In the genomic region with DNA sequence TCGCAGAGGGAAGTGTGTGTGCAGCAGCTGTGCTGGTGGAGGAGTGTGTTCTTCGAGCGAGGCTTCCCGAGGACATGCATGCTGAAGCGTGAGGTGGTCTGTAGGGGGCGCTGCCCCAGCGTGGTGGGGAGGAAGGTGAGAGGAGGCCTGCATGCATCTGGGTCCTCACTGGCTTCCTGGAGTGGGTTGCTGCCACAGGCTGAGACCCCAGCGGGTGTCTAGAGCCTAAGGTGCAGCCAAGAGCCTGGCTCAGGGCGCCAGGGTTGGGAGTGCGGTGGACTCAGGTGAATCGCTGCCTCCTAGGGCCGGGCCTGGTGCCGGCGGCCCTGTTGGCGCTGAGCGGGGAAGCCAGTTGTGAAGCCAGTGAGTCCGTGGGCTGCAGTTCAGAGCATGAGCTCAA, we compare ENCODE assay signal across 9 cellular contexts. TPM values are rescaled to one million over a fixed set of nuclear protein-coding genes. Genes with fewer than 3 reads are reported as not detected.
DNase-seq lines count a peak whose midpoint lies in the region; ATAC-seq, FAIRE-seq and TF ChIP-seq lines count a peak whose summit lies in the region.
"Had no signal": no experiment of that assay in that cellular context is flagged by ENCODE, and none has a peak within 500 bp of the region (broad histone marks: within the 10 kb centered on the region; RNA-seq: fewer than 3 reads in every experiment).

No MANE protein-coding gene starts in this region.

- intact Hi-C loops in GM12878 (cut with micrococcal nuclease; ENCODE audit: unreplicated experiment) = no loop called here

- DNase-seq in stimulated activated CD4-positive, alpha-beta T cell treated with anti-CD3 and anti-CD28 coated beads, Interleukin-15, amount 100 ng/mL, for 24 hours = peak; percentile 46
- DNase-seq in stimulated activated CD4-positive, alpha-beta T cell treated with anti-CD3 and anti-CD28 coated beads, Interleukin-4, amount 100 ng/mL, for 24 hours = no peak
- DNase-seq in GM12878 (ENCODE audit: low read depth, low spot score) = no peak
- no peak for DNase-seq in type B pancreatic cell (ENCODE audit: extremely low spot score, unreplicated experiment)
- DNase-seq in NK-92 (lab: John Stamatoyannopoulos, UW; ENCODE audit: unreplicated experiment) = no peak
- no peak for DNase-seq in C1 segment of cervical spinal cord (lab: John Stamatoyannopoulos, UW)
- DNase-seq: gastrocnemius medialis, NCI-H2171, right lobe of liver had no signal

- 84% methylated on average over 17 of the region's 17 CpGs for WGBS in GM12878 (ENCODE audit: insufficient coverage, insufficient replicate concordance, low lambda C conversion rate, missing lambda C conversion rate)

- SMC1A ChIA-PET in GM12878 (lab: Charles Lee; ENCODE audit: uncharacterized antibody, unreplicated experiment) = interaction anchor here (1.0 kb wide), 1 partner anchor 165 kb away, joined by 3 read pairs; no protein-coding TSS in a partner anchor

- H3K4me2 ChIP-seq in GM12878 (ENCODE audit: control insufficient read depth, insufficient read depth) = no peak overlapping the region

- H3K9me3 ChIP-seq in GM12878 (replicated peaks; ENCODE audit: control insufficient read depth, insufficient read depth, low read length) = no peaks in the 10 kb centered on the region
- H3K9me3 ChIP-seq: gastrocnemius medialis, right lobe of liver had no signal

- in situ Hi-C loops in GM12878 (cut with MboI) = loop anchor here (25.0 kb wide), 1 partner anchor 460 kb away; the partner anchor contains the start of genes COX6A2 and ZNF843

- H3K36me3 ChIP-seq in GM12878 (ENCODE audit: control insufficient read depth in 2 of 2, insufficient read depth in 2 of 2, low read length in 1 of 2) = peaks cover 15 to 31% of the 10 kb centered on the region in 2 experiments; a peak in 3 of 4 replicates

- TF ChIP-seq CTCF in GM12878 (IDR thresholded peaks at IDR 0.05 in 2 of 3, conservative IDR thresholded peaks at IDR 0.05 in 1 of 3; ENCODE audit: control insufficient read depth in 2 of 3, extremely low read depth in 1 of 3, insufficient read depth in 1 of 3, low read depth in 3 of 3, low read length in 3 of 3) = peak; percentile 9 to 37 (median 32); a peak in 4 of 6 replicates
- peak; percentile 53 for TF ChIP-seq CTCF in type B pancreatic cell (conservative IDR thresholded peaks at IDR 0.05)

- no peaks in the 10 kb centered on the region for H3K27me3 Mint-ChIP-seq in type B pancreatic cell

- H3K4me1 Mint-ChIP-seq in type B pancreatic cell (ENCODE audit: unreplicated experiment) = no peaks in the 10 kb centered on the region

- H3K27me3 ChIP-seq in GM12878 (replicated peaks in 1 of 2; ENCODE audit: control insufficient read depth in 2 of 2, insufficient read depth in 2 of 2, low read length in 1 of 2) = no peaks in the 10 kb centered on the region
- H3K27me3 ChIP-seq: gastrocnemius medialis, right lobe of liver had no signal

- H3K9me3 Mint-ChIP-seq in type B pancreatic cell = no peaks in the 10 kb centered on the region

- H2AFZ ChIP-seq in GM12878 (ENCODE audit: control insufficient read depth, low read depth, low read length) = no peak overlapping the region

- no peak overlapping the region for H3K9ac ChIP-seq in GM12878 (ENCODE audit: control insufficient read depth, insufficient read depth, low read length)

- H3K4me3 ChIP-seq in GM12878 = no peak overlapping the region
- H3K4me3 ChIP-seq: gastrocnemius medialis, right lobe of liver had no signal

- POLR2A ChIA-PET in GM12878 (lab: Charles Lee) = no interaction called here

- no peaks in the 10 kb centered on the region for H3K4me1 ChIP-seq in GM12878 (ENCODE audit: control insufficient read depth, insufficient read depth, low read length)
- H3K4me1 ChIP-seq: gastrocnemius medialis, right lobe of liver had no signal

- TF ChIP-seq RAD21 in GM12878 (IDR thresholded peaks at IDR 0.05; ENCODE audit: insufficient read depth, low read depth, low read length) = no peak

- no peaks in the 10 kb centered on the region for H4K20me1 ChIP-seq in GM12878 (ENCODE audit: control insufficient read depth, insufficient read depth)

- peaks cover 21% of the 10 kb centered on the region for H3K36me3 Mint-ChIP-seq in type B pancreatic cell

- 0 out of 3 replicates have a peak, but pooled peaks have one; percentile 29 for ATAC-seq in GM12878
- ATAC-seq: gastrocnemius medialis had no signal

- FAIRE-seq in GM12878 (lab: Jason Lieb, UNC) = no peak

- H3K79me2 ChIP-seq in GM12878 (ENCODE audit: control insufficient read depth, insufficient read depth, low read length) = no peaks in the 10 kb centered on the region

- RAD21 ChIA-PET in GM12878 (lab: Charles Lee; ENCODE audit: unreplicated experiment) = no interaction called here

- CTCF ChIA-PET in GM12878 (lab: Yijun Ruan, JAX) = interaction anchor here (1.2 kb wide), 1 partner anchor 165 kb away, joined by 4 read pairs; no protein-coding TSS in a partner anchor

- H3K4me3 Mint-ChIP-seq in type B pancreatic cell = no peak overlapping the region

- H3K27ac ChIP-seq in GM12878 (ENCODE audit: control insufficient read depth, insufficient read depth) = no peak overlapping the region
- H3K27ac ChIP-seq: gastrocnemius medialis, right lobe of liver had no signal

- no TSS peak for BruUV-seq in GM12878 (replicated peaks; lab: Mats Ljungman, UMichigan)

- TF ChIP-seq POLR2A in GM12878 (IDR thresholded peaks at IDR 0.05; ENCODE audit: low read depth, low read length) = no peak

- no peak for TF ChIP-seq EP300 in GM12878 (IDR thresholded peaks at IDR 0.05; ENCODE audit: borderline replicate concordance in 1 of 2, control insufficient read depth in 1 of 2, low read depth in 2 of 2, low read length in 2 of 2)

- H3K27ac Mint-ChIP-seq in type B pancreatic cell = no peak overlapping the region

RNA-seq across cellular contexts. Expression of gene HSD3B7, which starts 7.5 kb away (rescaled TPM):
- total RNA-seq in GM12878 (2013; cell fraction: nucleolus; rRNA removed) = 1.9 and 2.2 TPM in 2 replicates
- total RNA-seq in GM12878 (2014; rRNA removed) = 1.0 and 1.3 TPM in 2 replicates
- total RNA-seq in GM12878 (2014; rRNA removed; fragmentation: Illumina TruSeq; extraction: Trizol) = 0.18 and 0.32 TPM in 2 replicates
- 1.1 and 1.3 TPM in 2 replicates for total RNA-seq in GM12878 (2021)
- polyA plus RNA-seq in GM12878 (2011; ENCODE audit: low read depth) = 0.16 TPM
- 0.27 and 0.65 TPM in 2 replicates for polyA plus RNA-seq in GM12878 (2011; rRNA removed)
- polyA plus RNA-seq in GM12878 (2011; cell fraction: cytosol; rRNA removed) = 1.3 and 1.9 TPM in 2 replicates
- polyA plus RNA-seq in GM12878 (2011; cell fraction: nucleus; rRNA removed) = 4.5 and 6.1 TPM in 2 replicates
- polyA plus RNA-seq in GM12878 (2012) = 0.37 and 0.42 TPM in 2 replicates
- 0.17 and 0.48 TPM in 2 replicates for polyA plus RNA-seq in GM12878 (2014; fragmentation: Illumina TruSeq; extraction: Trizol)
- polyA plus RNA-seq in GM12878 (2014; fragmentation: Nextera tagmentation; extraction: Ambion mirVana) = under 1 TPM; 0.18 to 0.40 TPM
- polyA plus RNA-seq in GM12878 (2014; rRNA removed) = 1.5 and 1.8 TPM in 2 replicates
- polyA plus RNA-seq in GM12878 (2016; fragmentation: Nextera tagmentation; extraction: Ambion mirVana) = under 1 TPM in 1 of 2 experiments, not detected in 1; 0.46 TPM
- polyA minus RNA-seq in GM12878 (2011; rRNA and poly(A)+ RNA removed) = 0.46 TPM in 1 of 2 replicates, not detected in the other
- not detected in 2 replicates for polyA minus RNA-seq in GM12878 (2011; cell fraction: cytosol; rRNA and poly(A)+ RNA removed)
- 0.60 and 1.4 TPM in 2 replicates for polyA minus RNA-seq in GM12878 (2011; cell fraction: nucleus; rRNA and poly(A)+ RNA removed)
- total RNA-seq in type B pancreatic cell (ENCODE audit: low replicate concordance) = 5.8 and 6.9 TPM in 2 replicates

RNA-seq across cellular contexts. Expression of gene SETD1A, which starts 19.9 kb away (rescaled TPM):
- 9.8 and 13.3 TPM in 2 replicates for total RNA-seq in GM12878 (2013; cell fraction: nucleolus; rRNA removed)
- 1.7 and 3.6 TPM in 2 replicates for total RNA-seq in GM12878 (2014; rRNA removed)
- total RNA-seq in GM12878 (2014; rRNA removed; fragmentation: Illumina TruSeq; extraction: Trizol) = 2.0 and 2.1 TPM in 2 replicates
- total RNA-seq in GM12878 (2021) = 20.6 and 25.9 TPM in 2 replicates
- 7.8 TPM for polyA plus RNA-seq in GM12878 (2011; ENCODE audit: low read depth)
- 0.37 and 1.5 TPM in 2 replicates for polyA plus RNA-seq in GM12878 (2011; rRNA removed)
- 1.5 and 1.6 TPM in 2 replicates for polyA plus RNA-seq in GM12878 (2011; cell fraction: cytosol; rRNA removed)
- polyA plus RNA-seq in GM12878 (2011; cell fraction: nucleus; rRNA removed) = 9.6 and 18.4 TPM in 2 replicates
- 9.9 and 23.0 TPM in 2 replicates for polyA plus RNA-seq in GM12878 (2012)
- polyA plus RNA-seq in GM12878 (2014; fragmentation: Illumina TruSeq; extraction: Trizol) = 8.9 and 11.4 TPM in 2 replicates
- under 1 TPM; 0.02 to 0.18 TPM for polyA plus RNA-seq in GM12878 (2014; fragmentation: Nextera tagmentation; extraction: Ambion mirVana)
- 10.6 and 15.2 TPM in 2 replicates for polyA plus RNA-seq in GM12878 (2014; rRNA removed)
- polyA plus RNA-seq in GM12878 (2016; fragmentation: Nextera tagmentation; extraction: Ambion mirVana) = 1 to 10 TPM; 6.1 to 7.4 TPM
- polyA minus RNA-seq in GM12878 (2011; rRNA and poly(A)+ RNA removed) = 1.6 and 2.2 TPM in 2 replicates
- polyA minus RNA-seq in GM12878 (2011; cell fraction: cytosol; rRNA and poly(A)+ RNA removed) = 4.3 and 11.0 TPM in 2 replicates
- 3.6 and 8.7 TPM in 2 replicates for polyA minus RNA-seq in GM12878 (2011; cell fraction: nucleus; rRNA and poly(A)+ RNA removed)
- total RNA-seq in type B pancreatic cell (ENCODE audit: low replicate concordance) = 19.3 and 25.0 TPM in 2 replicates

RNA-seq across cellular contexts. Expression of gene ORAI3, which starts 28.6 kb away (rescaled TPM):
- 14.8 and 15.5 TPM in 2 replicates for total RNA-seq in GM12878 (2013; cell fraction: nucleolus; rRNA removed)
- 19.5 and 22.4 TPM in 2 replicates for total RNA-seq in GM12878 (2014; rRNA removed)
- 7.0 and 7.2 TPM in 2 replicates for total RNA-seq in GM12878 (2014; rRNA removed; fragmentation: Illumina TruSeq; extraction: Trizol)
- 17.3 TPM in 2 replicates for total RNA-seq in GM12878 (2021)
- polyA plus RNA-seq in GM12878 (2011; ENCODE audit: low read depth) = 9.1 TPM
- 8.3 and 15.2 TPM in 2 replicates for polyA plus RNA-seq in GM12878 (2011; rRNA removed)
- 23.5 and 26.1 TPM in 2 replicates for polyA plus RNA-seq in GM12878 (2011; cell fraction: cytosol; rRNA removed)
- polyA plus RNA-seq in GM12878 (2011; cell fraction: nucleus; rRNA removed) = 12.2 and 17.5 TPM in 2 replicates
- polyA plus RNA-seq in GM12878 (2012) = 19.4 and 25.7 TPM in 2 replicates
- 5.6 and 8.6 TPM in 2 replicates for polyA plus RNA-seq in GM12878 (2014; fragmentation: Illumina TruSeq; extraction: Trizol)
- polyA plus RNA-seq in GM12878 (2014; fragmentation: Nextera tagmentation; extraction: Ambion mirVana) = 1 to 10 TPM; 3.4 to 8.5 TPM
- 18.6 and 19.7 TPM in 2 replicates for polyA plus RNA-seq in GM12878 (2014; rRNA removed)
- polyA plus RNA-seq in GM12878 (2016; fragmentation: Nextera tagmentation; extraction: Ambion mirVana) = 10 to 100 TPM; 21.3 to 21.9 TPM
- polyA minus RNA-seq in GM12878 (2011; rRNA and poly(A)+ RNA removed) = 16.2 and 26.9 TPM in 2 replicates
- polyA minus RNA-seq in GM12878 (2011; cell fraction: cytosol; rRNA and poly(A)+ RNA removed) = 6.3 and 9.1 TPM in 2 replicates
- 8.0 and 8.9 TPM in 2 replicates for polyA minus RNA-seq in GM12878 (2011; cell fraction: nucleus; rRNA and poly(A)+ RNA removed)
- 18.7 and 19.4 TPM in 2 replicates for total RNA-seq in type B pancreatic cell (ENCODE audit: low replicate concordance)

RNA-seq across cellular contexts. Expression of gene STX1B, which starts 32.9 kb away (rescaled TPM):
- 11.5 and 14.2 TPM in 2 replicates for total RNA-seq in GM12878 (2013; cell fraction: nucleolus; rRNA removed)
- 0.56 and 1.9 TPM in 2 replicates for total RNA-seq in GM12878 (2014; rRNA removed)
- total RNA-seq in GM12878 (2014; rRNA removed; fragmentation: Illumina TruSeq; extraction: Trizol) = 1.5 and 2.3 TPM in 2 replicates
- total RNA-seq in GM12878 (2021) = 2.2 and 2.4 TPM in 2 replicates
- 1.0 TPM for polyA plus RNA-seq in GM12878 (2011; ENCODE audit: low read depth)
- polyA plus RNA-seq in GM12878 (2011; rRNA removed) = 1.7 and 2.0 TPM in 2 replicates
- 2.7 and 2.8 TPM in 2 replicates for polyA plus RNA-seq in GM12878 (2011; cell fraction: cytosol; rRNA removed)
- polyA plus RNA-seq in GM12878 (2011; cell fraction: nucleus; rRNA removed) = 14.4 and 15.4 TPM in 2 replicates
- 2.4 and 2.8 TPM in 2 replicates for polyA plus RNA-seq in GM12878 (2012)
- 1.5 and 3.3 TPM in 2 replicates for polyA plus RNA-seq in GM12878 (2014; fragmentation: Illumina TruSeq; extraction: Trizol)
- under 1 TPM; 0.22 to 0.66 TPM for polyA plus RNA-seq in GM12878 (2014; fragmentation: Nextera tagmentation; extraction: Ambion mirVana)
- 2.5 and 3.1 TPM in 2 replicates for polyA plus RNA-seq in GM12878 (2014; rRNA removed)
- polyA plus RNA-seq in GM12878 (2016; fragmentation: Nextera tagmentation; extraction: Ambion mirVana) = under 1 TPM; 0.29 to 0.71 TPM
- polyA minus RNA-seq in GM12878 (2011; rRNA and poly(A)+ RNA removed) = 6.7 and 9.7 TPM in 2 replicates
- polyA minus RNA-seq in GM12878 (2011; cell fraction: cytosol; rRNA and poly(A)+ RNA removed) = 0.94 and 4.3 TPM in 2 replicates
- polyA minus RNA-seq in GM12878 (2011; cell fraction: nucleus; rRNA and poly(A)+ RNA removed) = 7.4 and 10.0 TPM in 2 replicates
- 1.0 and 9.9 TPM in 2 replicates for total RNA-seq in type B pancreatic cell (ENCODE audit: low replicate concordance)

RNA-seq across cellular contexts. Expression of gene FBXL19, which starts 54.1 kb away (rescaled TPM):
- total RNA-seq in GM12878 (2013; cell fraction: nucleolus; rRNA removed) = 18.6 and 24.2 TPM in 2 replicates
- 19.8 and 23.6 TPM in 2 replicates for total RNA-seq in GM12878 (2014; rRNA removed)
- 6.2 and 6.8 TPM in 2 replicates for total RNA-seq in GM12878 (2014; rRNA removed; fragmentation: Illumina TruSeq; extraction: Trizol)
- 27.5 and 32.1 TPM in 2 replicates for total RNA-seq in GM12878 (2021)
- 3.2 TPM for polyA plus RNA-seq in GM12878 (2011; ENCODE audit: low read depth)
- 4.7 and 11.5 TPM in 2 replicates for polyA plus RNA-seq in GM12878 (2011; rRNA removed)
- 14.3 and 20.2 TPM in 2 replicates for polyA plus RNA-seq in GM12878 (2011; cell fraction: cytosol; rRNA removed)
- 35.4 and 47.5 TPM in 2 replicates for polyA plus RNA-seq in GM12878 (2011; cell fraction: nucleus; rRNA removed)
- 13.5 and 15.5 TPM in 2 replicates for polyA plus RNA-seq in GM12878 (2012)
- 1.5 and 3.8 TPM in 2 replicates for polyA plus RNA-seq in GM12878 (2014; fragmentation: Illumina TruSeq; extraction: Trizol)
- under 1 TPM in 1 of 2 experiments, not detected in 1; 0.02 TPM for polyA plus RNA-seq in GM12878 (2014; fragmentation: Nextera tagmentation; extraction: Ambion mirVana)
- 15.5 and 18.7 TPM in 2 replicates for polyA plus RNA-seq in GM12878 (2014; rRNA removed)
- polyA plus RNA-seq in GM12878 (2016; fragmentation: Nextera tagmentation; extraction: Ambion mirVana) = under 1 TPM; 0.66 TPM
- polyA minus RNA-seq in GM12878 (2011; rRNA and poly(A)+ RNA removed) = 6.6 and 15.9 TPM in 2 replicates
- 12.9 and 18.2 TPM in 2 replicates for polyA minus RNA-seq in GM12878 (2011; cell fraction: cytosol; rRNA and poly(A)+ RNA removed)
- 6.0 and 13.4 TPM in 2 replicates for polyA minus RNA-seq in GM12878 (2011; cell fraction: nucleus; rRNA and poly(A)+ RNA removed)
- total RNA-seq in type B pancreatic cell (ENCODE audit: low replicate concordance) = 29.0 and 46.4 TPM in 2 replicates
